21 cellular contexts compared by ENCODE assay signal in the genomic region with DNA sequence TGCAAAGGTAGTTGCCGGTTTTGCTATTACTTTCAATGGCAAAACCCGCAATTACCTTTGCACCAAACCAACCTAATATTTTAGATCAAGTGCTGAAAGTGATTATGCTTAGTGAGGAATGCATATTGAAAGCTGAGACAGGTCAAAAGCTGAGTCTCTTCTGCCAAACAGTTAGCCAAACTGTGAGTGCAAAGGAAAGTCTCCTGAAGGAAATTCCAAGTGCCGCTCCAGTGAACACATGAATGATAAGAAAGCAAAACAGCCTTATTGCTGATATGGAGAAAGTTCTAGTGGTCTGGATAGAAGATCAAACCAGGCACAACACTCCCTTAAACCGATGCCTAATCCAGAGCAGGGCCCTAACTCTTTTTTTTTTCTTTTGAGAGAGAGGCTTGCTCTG.
DNase-seq lines count a peak whose midpoint lies in the region; ATAC-seq, FAIRE-seq and TF ChIP-seq lines count a peak whose summit lies in the region.
"Had no signal": no experiment of that assay in that cellular context is flagged by ENCODE, and none has a peak within 500 bp of the region (broad histone marks: within the 10 kb centered on the region; RNA-seq: fewer than 3 reads in every experiment).

No MANE protein-coding gene starts in this region.

- peaks cover 4% of the 10 kb centered on the region; the same call in 1 of the 3 replicates for H3K9me3 Mint-ChIP-seq in GM23338
- H3K9me3 Mint-ChIP-seq: HFFc6 had no signal

- no peak overlapping the region for H3K27ac Mint-ChIP-seq in GM23338
- H3K27ac Mint-ChIP-seq: B cell; CD4-positive, alpha-beta T cell; HFFc6 had no signal

- H3K9me2 ChIP-seq in GM23338 (ENCODE audit: insufficient read depth), result no peaks in the 10 kb centered on the region

- intact Hi-C loops in thyroid gland (cut with DNase I), result no loop called here

- H3K36me3 ChIP-seq in GM23338 (ENCODE audit: insufficient read depth) (no peaks in the 10 kb centered on the region), thyroid gland (no peaks in the 10 kb centered on the region)

- no peaks in the 10 kb centered on the region for H3K79me2 ChIP-seq in GM23338 (replicated peaks; ENCODE audit: insufficient read depth)

- 0 out of 2 replicates have a peak overlapping the region, but pooled peaks have one; percentile 18 for H2AFZ ChIP-seq in GM23338
- H2AFZ ChIP-seq: GM23248 had no signal

- no peak for TF ChIP-seq CTCF in GM23338 (conservative IDR thresholded peaks at IDR 0.05; ENCODE audit: low read depth in 2 of 2)
- no peak for TF ChIP-seq CTCF in thyroid gland (IDR thresholded peaks at IDR 0.05)

- peaks cover 3% of the 10 kb centered on the region for H3K27me3 Mint-ChIP-seq in GM23338 (ENCODE audit: insufficient read depth, low read depth, poor library complexity)

- peaks cover 2% of the 10 kb centered on the region; the same call in 1 of the 3 replicates for H3K36me3 Mint-ChIP-seq in GM23338 (ENCODE audit: low read depth)

- no peak for DNase-seq in GM23338 (ENCODE audit: low spot score)
- peak; percentile 49 for DNase-seq in RCC 7860 (ENCODE audit: low spot score)
- DNase-seq in kidney tubule cell (ENCODE audit: low spot score), result peak; percentile 31
- DNase-seq in thyroid gland, result no peak
- DNase-seq in SIG-M5 (lab: John Stamatoyannopoulos, UW), result no peak
- DNase-seq in AG20443 (ENCODE audit: low spot score), result no peak
- DNase-seq in activated CD8-positive, alpha-beta memory T cell treated with anti-CD3 and anti-CD28 coated beads for 24 hours, result no peak
- DNase-seq: 8988T; C1 segment of cervical spinal cord; Caco-2; CD4-positive, alpha-beta T cell; DMS153; DMS79; GDM1; GM23248; HCEC 1CT; HFFc6 had no signal

- no peaks in the 10 kb centered on the region for H3F3A ChIP-seq in GM23338 (replicated peaks; ENCODE audit: low read depth)

- H4K20me1 ChIP-seq in GM23338 (replicated peaks; ENCODE audit: insufficient read depth), result no peaks in the 10 kb centered on the region

- 0 out of 2 replicates have a peak, but pooled peaks cover 7% of the 10 kb centered on the region for H3K4me1 ChIP-seq in GM23338 (ENCODE audit: insufficient read depth)
- peaks cover 22 to 26% of the 10 kb centered on the region in 2 donors for H3K4me1 ChIP-seq in thyroid gland

- no peak for TF ChIP-seq POLR2A in thyroid gland (IDR thresholded peaks at IDR 0.05)

- H3K27ac ChIP-seq in GM23338 (ENCODE audit: low read depth) (no peak overlapping the region), thyroid gland (peak overlapping the region; percentile 12 to 55 (median 52))
- H3K27ac ChIP-seq: GM23248 had no signal

- H3K4me2 ChIP-seq in GM23338, result no peak overlapping the region

- no peaks in the 10 kb centered on the region for H3K9me3 ChIP-seq in thyroid gland
- H3K9me3 ChIP-seq: Caco-2 had no signal

- WGBS in thyroid gland, 2 donors, result 69 to 75% methylated on average over 4 of the region's 4 CpGs

- no peaks in the 10 kb centered on the region for H3K27me3 ChIP-seq in GM23338 (ENCODE audit: insufficient read depth)
- no peaks in the 10 kb centered on the region for H3K27me3 ChIP-seq in thyroid gland

- H3K4me3 Mint-ChIP-seq in GM23338, result no peak overlapping the region
- H3K4me3 Mint-ChIP-seq: B cell; CD4-positive, alpha-beta T cell; HFFc6 had no signal

- H3K4me3 ChIP-seq in GM23338 (no peak overlapping the region), thyroid gland (replicated peaks in 1 of 3) (no peak overlapping the region)
- H3K4me3 ChIP-seq: GM23248 had no signal

- peak; percentile 79 for FAIRE-seq in RCC 7860 (lab: Jason Lieb, UNC)
- FAIRE-seq: GM12892, GM18507, H54 had no signal

- H3K4me1 Mint-ChIP-seq in GM23338, result peaks cover 21% of the 10 kb centered on the region

- ATAC-seq in GM23338, result no peak

TF ChIP-seq in GM23338, 12 proteins besides CTCF, POLR2A, EP300 and RAD21 (continues in another document):
- TF ChIP-seq STAT1 (IDR thresholded peaks at IDR 0.05; ENCODE audit: unreplicated experiment) (no peak), ZNF114 (CRISPR knock-in tag; IDR thresholded peaks at IDR 0.05) (no peak), EZH2 (IDR thresholded peaks at IDR 0.05; ENCODE audit: low read depth, unreplicated experiment) (no peak), POLR2AphosphoS5 (IDR thresholded peaks at IDR 0.05; ENCODE audit: low read depth) (no peak), ZNF331 (CRISPR knock-in tag; IDR thresholded peaks at IDR 0.05; ENCODE audit: low read depth) (no peak), EZH2phosphoT487 (IDR thresholded peaks at IDR 0.05; ENCODE audit: unreplicated experiment) (no peak), NANOG (IDR thresholded peaks at IDR 0.05; ENCODE audit: borderline replicate concordance) (no peak), ETS1 (IDR thresholded peaks at IDR 0.05) (no peak)
- TF ChIP-seq, protein P1, sequence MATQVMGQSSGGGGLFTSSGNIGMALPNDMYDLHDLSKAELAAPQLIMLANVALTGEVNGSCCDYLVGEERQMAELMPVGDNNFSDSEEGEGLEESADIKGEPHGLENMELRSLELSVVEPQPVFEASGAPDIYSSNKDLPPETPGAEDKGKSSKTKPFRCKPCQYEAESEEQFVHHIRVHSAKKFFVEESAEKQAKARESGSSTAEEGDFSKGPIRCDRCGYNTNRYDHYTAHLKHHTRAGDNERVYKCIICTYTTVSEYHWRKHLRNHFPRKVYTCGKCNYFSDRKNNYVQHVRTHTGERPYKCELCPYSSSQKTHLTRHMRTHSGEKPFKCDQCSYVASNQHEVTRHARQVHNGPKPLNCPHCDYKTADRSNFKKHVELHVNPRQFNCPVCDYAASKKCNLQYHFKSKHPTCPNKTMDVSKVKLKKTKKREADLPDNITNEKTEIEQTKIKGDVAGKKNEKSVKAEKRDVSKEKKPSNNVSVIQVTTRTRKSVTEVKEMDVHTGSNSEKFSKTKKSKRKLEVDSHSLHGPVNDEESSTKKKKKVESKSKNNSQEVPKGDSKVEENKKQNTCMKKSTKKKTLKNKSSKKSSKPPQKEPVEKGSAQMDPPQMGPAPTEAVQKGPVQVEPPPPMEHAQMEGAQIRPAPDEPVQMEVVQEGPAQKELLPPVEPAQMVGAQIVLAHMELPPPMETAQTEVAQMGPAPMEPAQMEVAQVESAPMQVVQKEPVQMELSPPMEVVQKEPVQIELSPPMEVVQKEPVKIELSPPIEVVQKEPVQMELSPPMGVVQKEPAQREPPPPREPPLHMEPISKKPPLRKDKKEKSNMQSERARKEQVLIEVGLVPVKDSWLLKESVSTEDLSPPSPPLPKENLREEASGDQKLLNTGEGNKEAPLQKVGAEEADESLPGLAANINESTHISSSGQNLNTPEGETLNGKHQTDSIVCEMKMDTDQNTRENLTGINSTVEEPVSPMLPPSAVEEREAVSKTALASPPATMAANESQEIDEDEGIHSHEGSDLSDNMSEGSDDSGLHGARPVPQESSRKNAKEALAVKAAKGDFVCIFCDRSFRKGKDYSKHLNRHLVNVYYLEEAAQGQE (IDR thresholded peaks at IDR 0.05; ENCODE audit: unreplicated experiment), result no peak

Comparison
In these comparisons a context has a peak if more than half of its experiments do, and no peak if none do; other contexts are left out.
1. DNase-seq: peak in RCC 7860 (single experiment) and kidney tubule cell (single experiment); none in GM23338 (single experiment), thyroid gland (0 of 2), SIG-M5 (single experiment), AG20443 (single experiment) and activated CD8-positive, alpha-beta memory T cell treated with anti-CD3 and anti-CD28 coated beads for 24 hours (single experiment).